2 cellular contexts compared by ENCODE assay signal in genomic region chr3:195768831-195769303, GRCh38.
TF ChIP-seq lines count a peak whose summit lies in the region.

No MANE protein-coding gene starts in this region.

TF ChIP-seq in GM23338, 12 proteins besides CTCF, POLR2A, EP300 and RAD21:
- no peak for TF ChIP-seq EZH2phosphoT487 (IDR thresholded peaks at IDR 0.05; ENCODE audit: unreplicated experiment)
- TF ChIP-seq, protein P1, sequence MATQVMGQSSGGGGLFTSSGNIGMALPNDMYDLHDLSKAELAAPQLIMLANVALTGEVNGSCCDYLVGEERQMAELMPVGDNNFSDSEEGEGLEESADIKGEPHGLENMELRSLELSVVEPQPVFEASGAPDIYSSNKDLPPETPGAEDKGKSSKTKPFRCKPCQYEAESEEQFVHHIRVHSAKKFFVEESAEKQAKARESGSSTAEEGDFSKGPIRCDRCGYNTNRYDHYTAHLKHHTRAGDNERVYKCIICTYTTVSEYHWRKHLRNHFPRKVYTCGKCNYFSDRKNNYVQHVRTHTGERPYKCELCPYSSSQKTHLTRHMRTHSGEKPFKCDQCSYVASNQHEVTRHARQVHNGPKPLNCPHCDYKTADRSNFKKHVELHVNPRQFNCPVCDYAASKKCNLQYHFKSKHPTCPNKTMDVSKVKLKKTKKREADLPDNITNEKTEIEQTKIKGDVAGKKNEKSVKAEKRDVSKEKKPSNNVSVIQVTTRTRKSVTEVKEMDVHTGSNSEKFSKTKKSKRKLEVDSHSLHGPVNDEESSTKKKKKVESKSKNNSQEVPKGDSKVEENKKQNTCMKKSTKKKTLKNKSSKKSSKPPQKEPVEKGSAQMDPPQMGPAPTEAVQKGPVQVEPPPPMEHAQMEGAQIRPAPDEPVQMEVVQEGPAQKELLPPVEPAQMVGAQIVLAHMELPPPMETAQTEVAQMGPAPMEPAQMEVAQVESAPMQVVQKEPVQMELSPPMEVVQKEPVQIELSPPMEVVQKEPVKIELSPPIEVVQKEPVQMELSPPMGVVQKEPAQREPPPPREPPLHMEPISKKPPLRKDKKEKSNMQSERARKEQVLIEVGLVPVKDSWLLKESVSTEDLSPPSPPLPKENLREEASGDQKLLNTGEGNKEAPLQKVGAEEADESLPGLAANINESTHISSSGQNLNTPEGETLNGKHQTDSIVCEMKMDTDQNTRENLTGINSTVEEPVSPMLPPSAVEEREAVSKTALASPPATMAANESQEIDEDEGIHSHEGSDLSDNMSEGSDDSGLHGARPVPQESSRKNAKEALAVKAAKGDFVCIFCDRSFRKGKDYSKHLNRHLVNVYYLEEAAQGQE (IDR thresholded peaks at IDR 0.05; ENCODE audit: unreplicated experiment) = no peak
- TF ChIP-seq POLR2AphosphoS5 (IDR thresholded peaks at IDR 0.05; ENCODE audit: low read depth) = no peak
- TF ChIP-seq JUNB (IDR thresholded peaks at IDR 0.05; ENCODE audit: unreplicated experiment) = no peak
- TF ChIP-seq, protein P2, sequence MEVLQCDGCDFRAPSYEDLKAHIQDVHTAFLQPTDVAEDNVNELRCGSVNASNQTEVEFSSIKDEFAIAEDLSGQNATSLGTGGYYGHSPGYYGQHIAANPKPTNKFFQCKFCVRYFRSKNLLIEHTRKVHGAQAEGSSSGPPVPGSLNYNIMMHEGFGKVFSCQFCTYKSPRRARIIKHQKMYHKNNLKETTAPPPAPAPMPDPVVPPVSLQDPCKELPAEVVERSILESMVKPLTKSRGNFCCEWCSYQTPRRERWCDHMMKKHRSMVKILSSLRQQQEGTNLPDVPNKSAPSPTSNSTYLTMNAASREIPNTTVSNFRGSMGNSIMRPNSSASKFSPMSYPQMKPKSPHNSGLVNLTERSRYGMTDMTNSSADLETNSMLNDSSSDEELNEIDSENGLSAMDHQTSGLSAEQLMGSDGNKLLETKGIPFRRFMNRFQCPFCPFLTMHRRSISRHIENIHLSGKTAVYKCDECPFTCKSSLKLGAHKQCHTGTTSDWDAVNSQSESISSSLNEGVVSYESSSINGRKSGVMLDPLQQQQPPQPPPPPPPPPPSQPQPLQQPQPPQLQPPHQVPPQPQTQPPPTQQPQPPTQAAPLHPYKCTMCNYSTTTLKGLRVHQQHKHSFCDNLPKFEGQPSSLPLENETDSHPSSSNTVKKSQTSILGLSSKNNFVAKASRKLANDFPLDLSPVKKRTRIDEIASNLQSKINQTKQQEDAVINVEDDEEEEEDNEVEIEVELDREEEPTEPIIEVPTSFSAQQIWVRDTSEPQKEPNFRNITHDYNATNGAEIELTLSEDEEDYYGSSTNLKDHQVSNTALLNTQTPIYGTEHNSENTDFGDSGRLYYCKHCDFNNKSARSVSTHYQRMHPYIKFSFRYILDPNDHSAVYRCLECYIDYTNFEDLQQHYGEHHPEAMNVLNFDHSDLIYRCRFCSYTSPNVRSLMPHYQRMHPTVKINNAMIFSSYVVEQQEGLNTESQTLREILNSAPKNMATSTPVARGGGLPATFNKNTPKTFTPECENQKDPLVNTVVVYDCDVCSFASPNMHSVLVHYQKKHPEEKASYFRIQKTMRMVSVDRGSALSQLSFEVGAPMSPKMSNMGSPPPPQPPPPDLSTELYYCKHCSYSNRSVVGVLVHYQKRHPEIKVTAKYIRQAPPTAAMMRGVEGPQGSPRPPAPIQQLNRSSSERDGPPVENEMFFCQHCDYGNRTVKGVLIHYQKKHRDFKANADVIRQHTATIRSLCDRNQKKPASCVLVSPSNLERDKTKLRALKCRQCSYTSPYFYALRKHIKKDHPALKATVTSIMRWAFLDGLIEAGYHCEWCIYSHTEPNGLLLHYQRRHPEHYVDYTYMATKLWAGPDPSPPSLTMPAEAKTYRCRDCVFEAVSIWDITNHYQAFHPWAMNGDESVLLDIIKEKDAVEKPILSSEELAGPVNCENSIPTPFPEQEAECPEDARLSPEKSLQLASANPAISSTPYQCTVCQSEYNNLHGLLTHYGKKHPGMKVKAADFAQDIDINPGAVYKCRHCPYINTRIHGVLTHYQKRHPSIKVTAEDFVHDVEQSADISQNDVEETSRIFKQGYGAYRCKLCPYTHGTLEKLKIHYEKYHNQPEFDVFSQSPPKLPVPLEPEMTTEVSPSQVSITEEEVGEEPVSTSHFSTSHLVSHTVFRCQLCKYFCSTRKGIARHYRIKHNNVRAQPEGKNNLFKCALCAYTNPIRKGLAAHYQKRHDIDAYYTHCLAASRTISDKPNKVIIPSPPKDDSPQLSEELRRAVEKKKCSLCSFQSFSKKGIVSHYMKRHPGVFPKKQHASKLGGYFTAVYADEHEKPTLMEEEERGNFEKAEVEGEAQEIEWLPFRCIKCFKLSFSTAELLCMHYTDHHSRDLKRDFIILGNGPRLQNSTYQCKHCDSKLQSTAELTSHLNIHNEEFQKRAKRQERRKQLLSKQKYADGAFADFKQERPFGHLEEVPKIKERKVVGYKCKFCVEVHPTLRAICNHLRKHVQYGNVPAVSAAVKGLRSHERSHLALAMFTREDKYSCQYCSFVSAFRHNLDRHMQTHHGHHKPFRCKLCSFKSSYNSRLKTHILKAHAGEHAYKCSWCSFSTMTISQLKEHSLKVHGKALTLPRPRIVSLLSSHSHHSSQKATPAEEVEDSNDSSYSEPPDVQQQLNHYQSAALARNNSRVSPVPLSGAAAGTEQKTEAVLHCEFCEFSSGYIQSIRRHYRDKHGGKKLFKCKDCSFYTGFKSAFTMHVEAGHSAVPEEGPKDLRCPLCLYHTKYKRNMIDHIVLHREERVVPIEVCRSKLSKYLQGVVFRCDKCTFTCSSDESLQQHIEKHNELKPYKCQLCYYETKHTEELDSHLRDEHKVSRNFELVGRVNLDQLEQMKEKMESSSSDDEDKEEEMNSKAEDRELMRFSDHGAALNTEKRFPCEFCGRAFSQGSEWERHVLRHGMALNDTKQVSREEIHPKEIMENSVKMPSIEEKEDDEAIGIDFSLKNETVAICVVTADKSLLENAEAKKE (CRISPR knock-in tag; IDR thresholded peaks at IDR 0.05) = no peak
- no peak for TF ChIP-seq ZNF114 (CRISPR knock-in tag; IDR thresholded peaks at IDR 0.05)
- TF ChIP-seq STAT1 (IDR thresholded peaks at IDR 0.05; ENCODE audit: unreplicated experiment) = no peak
- no peak for TF ChIP-seq ZNF331 (CRISPR knock-in tag; IDR thresholded peaks at IDR 0.05; ENCODE audit: low read depth)
- no peak for TF ChIP-seq CREB1 (CRISPR knock-in tag; IDR thresholded peaks at IDR 0.05; ENCODE audit: low read depth)
TF ChIP-seq in GM23338: peak in this region for 0.

TF ChIP-seq in SK-N-SH, 30 proteins besides CTCF, POLR2A, EP300 and RAD21:
- TF ChIP-seq POLR2AphosphoS5 (IDR thresholded peaks at IDR 0.05; ENCODE audit: low read depth, low read length) = no peak
